9 cellular contexts compared by ENCODE assay signal in genomic region chr12:53575502-53576264, GRCh38. TPM values are rescaled to one million over a fixed set of nuclear protein-coding genes. Genes with fewer than 3 reads are reported as not detected.
DNase-seq lines count a peak whose midpoint lies in the region; ATAC-seq, FAIRE-seq and TF ChIP-seq lines count a peak whose summit lies in the region.
"Had no signal": no experiment of that assay in that cellular context is flagged by ENCODE, and none has a peak within 500 bp of the region (broad histone marks: within the 10 kb centered on the region; RNA-seq: fewer than 3 reads in every experiment).

No MANE protein-coding gene starts in this region.

- intact Hi-C loops in naive thymus-derived CD4-positive, alpha-beta T cell (cut with micrococcal nuclease) = no loop called here

- no peak overlapping the region for H3K27ac Mint-ChIP-seq in naive thymus-derived CD4-positive, alpha-beta T cell
- H3K27ac Mint-ChIP-seq: neural progenitor cell had no signal

- no peaks in the 10 kb centered on the region for H3K36me3 ChIP-seq in naive thymus-derived CD4-positive, alpha-beta T cell (ENCODE audit: control insufficient read depth in 2 of 3, insufficient read depth in 3 of 3, low read length in 3 of 3)
- H3K36me3 ChIP-seq: neural progenitor cell had no signal

- DNase-seq in GM12891 (ENCODE audit: insufficient read length, low spot score) (no peak), NOMO-1 (lab: John Stamatoyannopoulos, UW; ENCODE audit: unreplicated experiment in 2 of 2) (peak; percentile 39 to 75), choroid plexus epithelial cell (ENCODE audit: low read depth) (peak; percentile 75), GM20000 (ENCODE audit: low spot score) (no peak), islet precursor cell (no peak)
- DNase-seq in naive thymus-derived CD4-positive, alpha-beta T cell = no peak
- no peak for DNase-seq in stimulated activated naive CD4-positive, alpha-beta T cell treated with Interleukin-2 at 50 U/mL for 16 hours (lab: John Stamatoyannopoulos, UW)
- DNase-seq in activated T-cell treated with anti-CD3 and anti-CD28 coated beads, Interleukin-2, amount 50 U/mL, for 1 hour = no peak

- no peak for FAIRE-seq in GM12891 (lab: Jason Lieb, UNC)

- POLR2A ChIA-PET in naive thymus-derived CD4-positive, alpha-beta T cell (lab: Charles Lee) = no interaction called here

- no peak overlapping the region for H3K27ac ChIP-seq in naive thymus-derived CD4-positive, alpha-beta T cell (ENCODE audit: low read depth, low read length)
- H3K27ac ChIP-seq: neural progenitor cell had no signal

- peak; percentile 69 for ATAC-seq in naive thymus-derived CD4-positive, alpha-beta T cell

- no peak for TF ChIP-seq POLR2A in GM12891 (IDR thresholded peaks at IDR 0.05; ENCODE audit: low read depth, low read length)

- H3K36me3 Mint-ChIP-seq in naive thymus-derived CD4-positive, alpha-beta T cell = peaks cover 0 to 32% (median 13%) of the 10 kb centered on the region in 5 donors

- H3K27me3 ChIP-seq in naive thymus-derived CD4-positive, alpha-beta T cell (ENCODE audit: control insufficient read depth in 2 of 2, insufficient read depth in 2 of 2, low read length in 2 of 2) = no peaks in the 10 kb centered on the region
- H3K27me3 ChIP-seq: neural progenitor cell had no signal

- H3K4me1 Mint-ChIP-seq in naive thymus-derived CD4-positive, alpha-beta T cell = peaks cover 5 to 42% (median 32%) of the 10 kb centered on the region in 7 donors

- H3K9me3 ChIP-seq in naive thymus-derived CD4-positive, alpha-beta T cell (ENCODE audit: control insufficient read depth in 2 of 3, low read length in 3 of 3) = no peaks in the 10 kb centered on the region

- TF ChIP-seq CTCF in choroid plexus epithelial cell (conservative IDR thresholded peaks at IDR 0.05; ENCODE audit: low read depth, low read length) (no peak), GM20000 (IDR thresholded peaks at IDR 0.05; ENCODE audit: extremely low read depth, missing control alignments) (no peak)

- H3K4me3 Mint-ChIP-seq in naive thymus-derived CD4-positive, alpha-beta T cell = no peak overlapping the region
- H3K4me3 Mint-ChIP-seq: neural progenitor cell had no signal

- H3K9me3 Mint-ChIP-seq in naive thymus-derived CD4-positive, alpha-beta T cell = peaks cover 0 to 1% (median 0%) of the 10 kb centered on the region in 11 donors
- H3K9me3 Mint-ChIP-seq: neural progenitor cell had no signal

- CTCF ChIA-PET in naive thymus-derived CD4-positive, alpha-beta T cell (lab: Charles Lee) = no interaction called here

- no peaks in the 10 kb centered on the region for H3K27me3 Mint-ChIP-seq in naive thymus-derived CD4-positive, alpha-beta T cell

- H3K4me3 ChIP-seq in choroid plexus epithelial cell (ENCODE audit: low read depth, low read length) = no peak overlapping the region
- no peak overlapping the region for H3K4me3 ChIP-seq in naive thymus-derived CD4-positive, alpha-beta T cell (ENCODE audit: low read length)
- H3K4me3 ChIP-seq: neural progenitor cell had no signal

- peaks cover 5 to 6% of the 10 kb centered on the region in 2 donors for H3K4me1 ChIP-seq in naive thymus-derived CD4-positive, alpha-beta T cell (ENCODE audit: control insufficient read depth in 2 of 2, insufficient read depth in 2 of 2, low read length in 2 of 2)
- H3K4me1 ChIP-seq: neural progenitor cell had no signal

TF ChIP-seq in GM12891, 5 proteins besides CTCF, POLR2A, EP300 and RAD21:
- TF ChIP-seq SPI1 (IDR thresholded peaks at IDR 0.05; ENCODE audit: low read depth, low read length) (0 out of 2 replicates have a peak, but pooled peaks have one; percentile 0), POU2F2 (IDR thresholded peaks at IDR 0.05; ENCODE audit: low read depth, low read length) (no peak)

RNA-seq across cellular contexts. Expression of gene ATF7, which starts 50.5 kb away (rescaled TPM):
- 12.5 TPM for polyA plus RNA-seq in GM12891 (2012; ENCODE audit: low read depth, missing spikeins)
- 10 to 100 TPM; 21.9 to 39.5 (median 30.9) TPM for total RNA-seq in naive thymus-derived CD4-positive, alpha-beta T cell
- polyA plus RNA-seq in naive thymus-derived CD4-positive, alpha-beta T cell = 10 to 100 TPM; 14.5 to 14.9 TPM

Comparison
In these comparisons a context has a peak if more than half of its experiments do, and no peak if none do; other contexts are left out.
1. DNase-seq: peak in NOMO-1 (2 of 2) and choroid plexus epithelial cell (single experiment); none in GM12891 (single experiment), naive thymus-derived CD4-positive, alpha-beta T cell (0 of 9), GM20000 (single experiment), islet precursor cell (single experiment), stimulated activated naive CD4-positive, alpha-beta T cell treated with Interleukin-2 at 50 U/mL for 16 hours (single experiment) and activated T-cell treated with anti-CD3 and anti-CD28 coated beads, Interleukin-2, amount 50 U/mL, for 1 hour (single experiment).